ENCODE assay signal across 9 cellular contexts in genomic region chr9:91359734-91360470, GRCh38. TPM values are rescaled to one million over a fixed set of nuclear protein-coding genes. Genes with fewer than 3 reads are reported as not detected.
DNase-seq lines count a peak whose midpoint lies in the region; ATAC-seq and TF ChIP-seq lines count a peak whose summit lies in the region.
"Had no signal": no experiment of that assay in that cellular context is flagged by ENCODE, and none has a peak within 500 bp of the region (broad histone marks: within the 10 kb centered on the region; RNA-seq: fewer than 3 reads in every experiment).

No MANE protein-coding gene starts in this region.

- H3K4me3 ChIP-seq in iPS-18a (ENCODE audit: low read length) (peak overlapping the region; percentile 98), subcutaneous abdominal adipose tissue (ENCODE audit: low read depth in 1 of 5, low read length in 5 of 5) (peak overlapping the region in 3 of 5 donors; percentile 95 to 99 (median 97))

- intact Hi-C loops in activated B cell treated with CpG ODN at 0.5 μM for 24 hours (cut with micrococcal nuclease) = loop anchor here (1.0 to 5.0 kb wide), 4 partner anchors 153 to 367 kb away; no protein-coding TSS in a partner anchor

- H3K36me3 ChIP-seq in iPS-18a (ENCODE audit: control insufficient read depth, low read depth, low read length) = peaks cover 20% of the 10 kb centered on the region
- H3K36me3 ChIP-seq in subcutaneous abdominal adipose tissue (ENCODE audit: control insufficient read depth in 5 of 5, insufficient read depth in 5 of 5, low read length in 5 of 5) = peaks cover 0 to 15% (median 7%) of the 10 kb centered on the region in 5 donors

- H3K4me1 ChIP-seq in iPS-18a (ENCODE audit: control insufficient read depth, low read depth, low read length) (peaks cover 11% of the 10 kb centered on the region), subcutaneous abdominal adipose tissue (ENCODE audit: control insufficient read depth in 5 of 5, insufficient read depth in 5 of 5, low read length in 5 of 5) (peaks cover 0 to 27% (median 25%) of the 10 kb centered on the region in 5 donors)

- CTCF ChIA-PET in activated B cell treated with CpG ODN at 0.5 μM for 24 hours (lab: Charles Lee) = interaction anchor here (1.4 to 1.7 kb wide), 2 partner anchors 66 to 445 kb away, joined by 6 to 8 read pairs; no protein-coding TSS in a partner anchor

- POLR2A ChIA-PET in activated B cell treated with CpG ODN at 0.5 μM for 24 hours (lab: Charles Lee) = interaction anchor here (0.5 to 1.8 kb wide), 2 partner anchors 152 to 232 kb away, joined by 3 to 5 read pairs; no protein-coding TSS in a partner anchor

- H3K27ac Mint-ChIP-seq in activated T-cell treated with anti-CD3 and anti-CD28 coated beads, Interleukin-2, amount 50 U/mL, for 72 hours = peak overlapping the region; percentile 100
- H3K27ac Mint-ChIP-seq in activated B cell treated with CpG ODN at 0.5 μM for 24 hours = peak overlapping the region; percentile 54

- H3K9me3 ChIP-seq in iPS-18a (ENCODE audit: control insufficient read depth, low read depth, low read length) = no peaks in the 10 kb centered on the region
- no peaks in the 10 kb centered on the region for H3K9me3 ChIP-seq in subcutaneous abdominal adipose tissue (ENCODE audit: control insufficient read depth in 5 of 5, low read length in 5 of 5)
- H3K9me3 ChIP-seq: Peyer's patch had no signal

- TF ChIP-seq CTCF in activated B cell treated with CpG ODN at 0.5 μM for 24 hours (IDR thresholded peaks at IDR 0.05) = no peak

- H3K36me3 Mint-ChIP-seq in activated T-cell treated with anti-CD3 and anti-CD28 coated beads, Interleukin-2, amount 50 U/mL, for 72 hours (ENCODE audit: insufficient read depth in 2 of 2) = peaks cover 33 to 51% of the 10 kb centered on the region in 2 donors
- peaks cover 33% of the 10 kb centered on the region for H3K36me3 Mint-ChIP-seq in activated B cell treated with CpG ODN at 0.5 μM for 24 hours (ENCODE audit: low read depth)

- no peaks in the 10 kb centered on the region for H3K9me3 Mint-ChIP-seq in activated T-cell treated with anti-CD3 and anti-CD28 coated beads, Interleukin-2, amount 50 U/mL, for 72 hours
- H3K9me3 Mint-ChIP-seq in activated B cell treated with CpG ODN at 0.5 μM for 24 hours = no peaks in the 10 kb centered on the region

- peak overlapping the region; percentile 96 to 99 for H3K4me3 Mint-ChIP-seq in activated T-cell treated with anti-CD3 and anti-CD28 coated beads, Interleukin-2, amount 50 U/mL, for 72 hours
- peak overlapping the region; percentile 94 for H3K4me3 Mint-ChIP-seq in activated B cell treated with CpG ODN at 0.5 μM for 24 hours

- H3K9ac ChIP-seq in iPS-18a (ENCODE audit: low read length) (no peak overlapping the region), subcutaneous abdominal adipose tissue (ENCODE audit: low read length in 5 of 5) (peak overlapping the region in 2 of 5 donors; percentile 92 to 97)

- peak; percentile 48 to 50 for DNase-seq in activated T-cell treated with anti-CD3 and anti-CD28 coated beads, Interleukin-2, amount 50 U/mL, for 72 hours
- DNase-seq in activated T-cell treated with anti-CD3 and anti-CD28 coated beads for 4 hours (no peak), activated B cell treated with CpG ODN at 0.5 μM for 24 hours (no peak), GM19240 (ENCODE audit: insufficient read length, low spot score) (no peak), SW480 (ENCODE audit: low spot score) (no peak)
- DNase-seq: Peyer's patch had no signal

- H3K27me3 Mint-ChIP-seq in activated T-cell treated with anti-CD3 and anti-CD28 coated beads, Interleukin-2, amount 50 U/mL, for 72 hours (ENCODE audit: low read depth) = no peaks in the 10 kb centered on the region
- no peaks in the 10 kb centered on the region for H3K27me3 Mint-ChIP-seq in activated B cell treated with CpG ODN at 0.5 μM for 24 hours

- H3K4me1 Mint-ChIP-seq in activated T-cell treated with anti-CD3 and anti-CD28 coated beads, Interleukin-2, amount 50 U/mL, for 72 hours (ENCODE audit: low read depth) = peaks cover 74% of the 10 kb centered on the region
- peaks cover 35% of the 10 kb centered on the region for H3K4me1 Mint-ChIP-seq in activated B cell treated with CpG ODN at 0.5 μM for 24 hours

- H3K27me3 ChIP-seq in iPS-18a (ENCODE audit: control insufficient read depth, insufficient read depth, low read length) = no peaks in the 10 kb centered on the region
- no peaks in the 10 kb centered on the region for H3K27me3 ChIP-seq in subcutaneous abdominal adipose tissue (ENCODE audit: control insufficient read depth in 5 of 5, insufficient read depth in 4 of 5, low read length in 5 of 5)
- H3K27me3 ChIP-seq: Peyer's patch had no signal

- H3K27ac ChIP-seq in iPS-18a (ENCODE audit: low read length) (no peak overlapping the region), subcutaneous abdominal adipose tissue (ENCODE audit: low read depth, low read length) (no peak overlapping the region)

- ATAC-seq in activated T-cell treated with anti-CD3 and anti-CD28 coated beads, Interleukin-2, amount 50 U/mL, for 72 hours (replicated peaks in 1 of 2) = peak; percentile 40 to 49
- ATAC-seq in activated B cell treated with CpG ODN at 0.5 μM for 24 hours (ENCODE audit: low read depth) = no peak
- no peak for ATAC-seq in GM18870 (IDR thresholded peaks at IDR 0.05; ENCODE audit: unreplicated experiment)

RNA-seq across cellular contexts. Expression of gene AUH, which starts 1.8 kb away (rescaled TPM):
- total RNA-seq in activated T-cell treated with anti-CD3 and anti-CD28 coated beads, Interleukin-2, amount 50 U/mL, for 72 hours = 10 to 100 TPM; 71.5 to 85.8 TPM
- 11.1 and 14.0 TPM in 2 replicates for total RNA-seq in activated B cell treated with CpG ODN at 0.5 μM for 24 hours

Comparison
In these comparisons a context has a peak if more than half of its experiments do, and no peak if none do; other contexts are left out.
1. DNase-seq: peak in activated T-cell treated with anti-CD3 and anti-CD28 coated beads, Interleukin-2, amount 50 U/mL, for 72 hours (2 of 2); none in activated T-cell treated with anti-CD3 and anti-CD28 coated beads for 4 hours (single experiment), activated B cell treated with CpG ODN at 0.5 μM for 24 hours (single experiment), GM19240 (single experiment) and SW480 (single experiment).
2. ATAC-seq: peak in activated T-cell treated with anti-CD3 and anti-CD28 coated beads, Interleukin-2, amount 50 U/mL, for 72 hours (2 of 2); none in activated B cell treated with CpG ODN at 0.5 μM for 24 hours (single experiment) and GM18870 (single experiment).